12 cellular contexts compared by ENCODE assay signal in genomic region chr1:54384921-54385726, GRCh38. TPM values are rescaled to one million over a fixed set of nuclear protein-coding genes. Genes with fewer than 3 reads are reported as not detected.
DNase-seq lines count a peak whose midpoint lies in the region; ATAC-seq and TF ChIP-seq lines count a peak whose summit lies in the region.
"Had no signal": no experiment of that assay in that cellular context is flagged by ENCODE, and none has a peak within 500 bp of the region (broad histone marks: within the 10 kb centered on the region; RNA-seq: fewer than 3 reads in every experiment).

No MANE protein-coding gene starts in this region.

- H3K4me3 ChIP-seq in gastroesophageal sphincter = no peak overlapping the region
- H3K4me3 ChIP-seq in MG63 = no peak overlapping the region

- DNase-seq in CD4-positive, alpha-beta T cell = no peak
- DNase-seq in RWPE1 (ENCODE audit: low spot score) (no peak), progenitor cell of endocrine pancreas (ENCODE audit: low spot score, unreplicated experiment) (no peak), NCI-H187 treated with DMSO at 0.1 percent for 48 hours (lab: John Stamatoyannopoulos, UW) (no peak), NCI-H146 (lab: John Stamatoyannopoulos, UW) (no peak), MG63 (no peak)
- DNase-seq: GF-D8; NCI-H1930; stimulated activated naive CD4-positive, alpha-beta T cell treated with Interleukin-2 at 50 U/mL for 16 hours; T-cell had no signal

- peaks cover 0 to 6% of the 10 kb centered on the region in 2 donors for H3K36me3 ChIP-seq in gastroesophageal sphincter
- no peaks in the 10 kb centered on the region for H3K36me3 ChIP-seq in MG63

- TF ChIP-seq CTCF in CD4-positive, alpha-beta T cell (IDR thresholded peaks at IDR 0.05) = no peak
- TF ChIP-seq CTCF in RWPE1 (conservative IDR thresholded peaks at IDR 0.05; ENCODE audit: low read depth) (no peak), gastroesophageal sphincter (IDR thresholded peaks at IDR 0.05) (no peak), progenitor cell of endocrine pancreas (IDR thresholded peaks at IDR 0.05; ENCODE audit: unreplicated experiment) (no peak)

- H3K9me3 Mint-ChIP-seq in CD4-positive, alpha-beta T cell = no peaks in the 10 kb centered on the region
- no peaks in the 10 kb centered on the region for H3K9me3 Mint-ChIP-seq in progenitor cell of endocrine pancreas (ENCODE audit: low read depth)
- H3K9me3 Mint-ChIP-seq: T-cell had no signal

- H3K27ac ChIP-seq in CD4-positive, alpha-beta T cell (ENCODE audit: low read depth, low read length) = no peak overlapping the region
- H3K27ac ChIP-seq in RWPE1 (0 out of 2 replicates have a peak overlapping the region, but pooled peaks have one; percentile 23), gastroesophageal sphincter (peak overlapping the region; percentile 3 to 82 (median 68))

- no peaks in the 10 kb centered on the region for H3K27me3 ChIP-seq in CD4-positive, alpha-beta T cell (ENCODE audit: control insufficient read depth, insufficient read depth, low read length)
- no peaks in the 10 kb centered on the region for H3K27me3 ChIP-seq in gastroesophageal sphincter
- H3K27me3 ChIP-seq in MG63 = no peaks in the 10 kb centered on the region

- H3K4me3 Mint-ChIP-seq in CD4-positive, alpha-beta T cell = no peak overlapping the region
- H3K4me3 Mint-ChIP-seq in progenitor cell of endocrine pancreas (ENCODE audit: low read depth) = no peak overlapping the region
- H3K4me3 Mint-ChIP-seq: T-cell had no signal

- H3K9me3 ChIP-seq in CD4-positive, alpha-beta T cell (ENCODE audit: control insufficient read depth, low read length) = no peaks in the 10 kb centered on the region
- H3K9me3 ChIP-seq in gastroesophageal sphincter (no peaks in the 10 kb centered on the region), MG63 (no peaks in the 10 kb centered on the region)

- CTCF ChIA-PET in CD4-positive, alpha-beta T cell (lab: Charles Lee) = no interaction called here
- CTCF ChIA-PET in RWPE1 (lab: Yijun Ruan, JAX) = interaction anchor here (0.6 kb wide), 1 partner anchor 104 kb away, joined by 3 read pairs; no protein-coding TSS in a partner anchor

- intact Hi-C loops in CD4-positive, alpha-beta T cell (cut with DNase I, micrococcal nuclease) = no loop called here

- H3K27ac Mint-ChIP-seq in CD4-positive, alpha-beta T cell = peak overlapping the region; percentile 40
- H3K27ac Mint-ChIP-seq in progenitor cell of endocrine pancreas = peak overlapping the region; percentile 17

- H3K36me3 Mint-ChIP-seq in CD4-positive, alpha-beta T cell (ENCODE audit: low read depth) = peaks cover 55% of the 10 kb centered on the region
- H3K36me3 Mint-ChIP-seq in progenitor cell of endocrine pancreas (ENCODE audit: insufficient read depth) = peaks cover 13% of the 10 kb centered on the region

- H3K4me1 ChIP-seq in gastroesophageal sphincter = peaks cover 3 to 75% (median 17%) of the 10 kb centered on the region in 3 donors

- ATAC-seq in CD4-positive, alpha-beta T cell (ENCODE audit: poor library complexity) = no peak
- peak; percentile 32 for ATAC-seq in gastroesophageal sphincter
- ATAC-seq in GM18519 (IDR thresholded peaks at IDR 0.05; ENCODE audit: low FRiP score, unreplicated experiment) = no peak
- ATAC-seq: T-cell had no signal

- H3K27me3 Mint-ChIP-seq in CD4-positive, alpha-beta T cell = no peaks in the 10 kb centered on the region
- H3K27me3 Mint-ChIP-seq in progenitor cell of endocrine pancreas = no peaks in the 10 kb centered on the region
- H3K27me3 Mint-ChIP-seq: T-cell had no signal

- WGBS in gastroesophageal sphincter (ENCODE audit: low coverage in 1 of 2), 2 donors = 0 to 28% methylated on average over 2 to 4 of the region's 7 CpGs

- H3K4me1 Mint-ChIP-seq in CD4-positive, alpha-beta T cell (ENCODE audit: low read depth) = peaks cover 61% of the 10 kb centered on the region
- peaks cover 33% of the 10 kb centered on the region for H3K4me1 Mint-ChIP-seq in progenitor cell of endocrine pancreas (ENCODE audit: low read depth)

- TF ChIP-seq POLR2A in gastroesophageal sphincter (IDR thresholded peaks at IDR 0.05) = no peak

- no peak for TF ChIP-seq EP300 in gastroesophageal sphincter (IDR thresholded peaks at IDR 0.05)

- POLR2A ChIA-PET in CD4-positive, alpha-beta T cell (lab: Charles Lee) = no interaction called here
- POLR2A ChIA-PET in RWPE1 (lab: Yijun Ruan, JAX; ENCODE audit: low non-redundant PET) = no interaction called here

RNA-seq across cellular contexts. Expression of gene SSBP3, which starts 21.1 kb away (rescaled TPM):
- 10 to 100 TPM; 50.6 to 52.4 TPM for total RNA-seq in CD4-positive, alpha-beta T cell
- total RNA-seq in gastroesophageal sphincter (10 to 100 TPM; 40.8 to 46.7 (median 45.5) TPM), progenitor cell of endocrine pancreas (149 and 161 TPM in 2 replicates)
- 15.9 and 40.6 TPM in 2 replicates for total RNA-seq in MG63 (2014; rRNA removed; shearing (Covaris generic); ENCODE audit: low replicate concordance)
